In genomic region chr14:45610303-45610702, GRCh38 we compare ENCODE assay signal across 1 cellular context.
TF ChIP-seq lines count a peak whose summit lies in the region.

No MANE protein-coding gene starts in this region.

TF ChIP-seq in IMR-90, 13 proteins besides CTCF, POLR2A, EP300 and RAD21 (continued from another document):
- TF ChIP-seq, protein P1, sequence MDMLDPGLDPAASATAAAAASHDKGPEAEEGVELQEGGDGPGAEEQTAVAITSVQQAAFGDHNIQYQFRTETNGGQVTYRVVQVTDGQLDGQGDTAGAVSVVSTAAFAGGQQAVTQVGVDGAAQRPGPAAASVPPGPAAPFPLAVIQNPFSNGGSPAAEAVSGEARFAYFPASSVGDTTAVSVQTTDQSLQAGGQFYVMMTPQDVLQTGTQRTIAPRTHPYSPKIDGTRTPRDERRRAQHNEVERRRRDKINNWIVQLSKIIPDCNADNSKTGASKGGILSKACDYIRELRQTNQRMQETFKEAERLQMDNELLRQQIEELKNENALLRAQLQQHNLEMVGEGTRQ (IDR thresholded peaks at IDR 0.05; ENCODE audit: low read depth, low read length) = no peak
- TF ChIP-seq BHLHE40 (IDR thresholded peaks at IDR 0.05; ENCODE audit: low read depth, low read length) = no peak
- TF ChIP-seq RFX5 (IDR thresholded peaks at IDR 0.05; ENCODE audit: low read depth, low read length) = no peak
- no peak for TF ChIP-seq CHD1 (IDR thresholded peaks at IDR 0.05; ENCODE audit: low read depth, low read length)
TF ChIP-seq in IMR-90: peak in this region for 0.
